Comparison of ENCODE assay signal across 19 cellular contexts in genomic region chr17:50685334-50685665, GRCh38. TPM values are rescaled to one million over a fixed set of nuclear protein-coding genes. Genes with fewer than 3 reads are reported as not detected.
"Had no signal": no experiment of that assay in that cellular context is flagged by ENCODE, and none has a peak within 500 bp of the region (broad histone marks: within the 10 kb centered on the region; RNA-seq: fewer than 3 reads in every experiment).

No MANE protein-coding gene starts in this region.

- H3K36me3 ChIP-seq: lower lobe of right lung, neural progenitor cell had no signal

- DNase-seq: activated CD4-positive, alpha-beta memory T cell treated with anti-CD3 and anti-CD28 coated beads for 36 hours; activated CD4-positive, alpha-beta T cell treated with anti-CD3 and anti-CD28 coated beads for 1 hour; activated CD8-positive, alpha-beta memory T cell treated with anti-CD3 and anti-CD28 coated beads, Interleukin-2, amount 10 ng/mL, durations not matched to agents 7 days and 5 days; activated naive CD4-positive, alpha-beta T cell treated with anti-CD3 and anti-CD28 coated beads, Interleukin-2, amount 50 U/mL, for 16 hours; activated T-cell treated with anti-CD3 and anti-CD28 coated beads, Interleukin-2, amount 50 U/mL, for 1 hour; central memory CD4-positive, alpha-beta T cell; effector memory CD4-positive, alpha-beta T cell; foreskin keratinocyte; glutamatergic neuron; immature natural killer cell; lower lobe of right lung; stimulated activated CD4-positive, alpha-beta T cell treated with anti-CD3 and anti-CD28 coated beads, Interleukin-15, amount 100 ng/mL, for 24 hours; stimulated activated CD4-positive, alpha-beta T cell treated with anti-CD3 and anti-CD28 coated beads, Interleukin-4, amount 100 ng/mL, for 1 hour; stimulated activated naive B cell treated with anti-CD40 and anti-IgM and Interleukin-4, amounts not matched to agents 10 μg/mL and 1 μg/mL and 100 μg/mL, for 72 hours; T-helper 9 cell had no signal

- H3K36me3 Mint-ChIP-seq: activated CD4-positive, alpha-beta memory T cell treated with anti-CD3 and anti-CD28 coated beads for 36 hours; activated CD8-positive, alpha-beta memory T cell treated with anti-CD3 and anti-CD28 coated beads, Interleukin-2, amount 10 ng/mL, durations not matched to agents 7 days and 5 days; immature natural killer cell; mesothelial cell of epicardium; neural progenitor cell had no signal

- H3K4me3 ChIP-seq: coronary artery, lower lobe of right lung, neural progenitor cell had no signal

- H3K9me3 ChIP-seq: lower lobe of right lung had no signal

- ATAC-seq: activated CD8-positive, alpha-beta memory T cell treated with anti-CD3 and anti-CD28 coated beads, Interleukin-2, amount 10 ng/mL, durations not matched to agents 7 days and 5 days; foreskin keratinocyte; lower lobe of right lung; stimulated activated naive B cell treated with anti-CD40 and anti-IgM and Interleukin-4, amounts not matched to agents 10 μg/mL and 1 μg/mL and 100 μg/mL, for 72 hours had no signal

- H3K27me3 ChIP-seq: foreskin keratinocyte, neural progenitor cell had no signal

- H3K27ac ChIP-seq: coronary artery, foreskin keratinocyte, lower lobe of right lung had no signal

- H3K4me3 Mint-ChIP-seq: activated CD4-positive, alpha-beta memory T cell treated with anti-CD3 and anti-CD28 coated beads for 36 hours; activated CD8-positive, alpha-beta memory T cell treated with anti-CD3 and anti-CD28 coated beads, Interleukin-2, amount 10 ng/mL, durations not matched to agents 7 days and 5 days; immature natural killer cell; mesothelial cell of epicardium; neural progenitor cell; stimulated activated naive B cell treated with anti-CD40 and anti-IgM and Interleukin-4, amounts not matched to agents 10 μg/mL and 1 μg/mL and 100 μg/mL, for 72 hours had no signal

- H3K9ac ChIP-seq: neural progenitor cell had no signal

- H3K9me3 Mint-ChIP-seq: activated CD4-positive, alpha-beta memory T cell treated with anti-CD3 and anti-CD28 coated beads for 36 hours; activated T-helper 2 cell treated with anti-CD3 and anti-CD28 coated beads, Interferon-gamma antibody, Interleukin-2, Interleukin-4, amounts not matched to agents 10 μg/mL and 5 μg/mL and 100 μg/mL, durations not matched to agents 14 hours and 24 hours and 36 hours; mesothelial cell of epicardium; neural progenitor cell; stimulated activated naive B cell treated with anti-CD40 and anti-IgM and Interleukin-4, amounts not matched to agents 10 μg/mL and 1 μg/mL and 100 μg/mL, for 72 hours had no signal

- H3K27ac Mint-ChIP-seq: activated CD4-positive, alpha-beta memory T cell treated with anti-CD3 and anti-CD28 coated beads for 36 hours; activated CD8-positive, alpha-beta memory T cell treated with anti-CD3 and anti-CD28 coated beads, Interleukin-2, amount 10 ng/mL, durations not matched to agents 7 days and 5 days; activated T-helper 2 cell treated with anti-CD3 and anti-CD28 coated beads, Interferon-gamma antibody, Interleukin-2, Interleukin-4, amounts not matched to agents 10 μg/mL and 5 μg/mL and 100 μg/mL, durations not matched to agents 14 hours and 24 hours and 36 hours; immature natural killer cell; mesothelial cell of epicardium; neural progenitor cell; stimulated activated naive B cell treated with anti-CD40 and anti-IgM and Interleukin-4, amounts not matched to agents 10 μg/mL and 1 μg/mL and 100 μg/mL, for 72 hours had no signal

- H2AFZ ChIP-seq: neural progenitor cell had no signal

RNA-seq across cellular contexts. Expression of gene ABCC3, which starts 50.6 kb away (rescaled TPM):
- total RNA-seq: activated CD4-positive, alpha-beta memory T cell treated with anti-CD3 and anti-CD28 coated beads for 36 hours; activated CD8-positive, alpha-beta memory T cell treated with anti-CD3 and anti-CD28 coated beads, Interleukin-2, amount 10 ng/mL, durations not matched to agents 7 days and 5 days; activated T-helper 2 cell treated with anti-CD3 and anti-CD28 coated beads, Interferon-gamma antibody, Interleukin-2, Interleukin-4, amounts not matched to agents 10 μg/mL and 5 μg/mL and 100 μg/mL, durations not matched to agents 14 hours and 24 hours and 36 hours had no signal
